9 cellular contexts compared by ENCODE assay signal in the genomic region with DNA sequence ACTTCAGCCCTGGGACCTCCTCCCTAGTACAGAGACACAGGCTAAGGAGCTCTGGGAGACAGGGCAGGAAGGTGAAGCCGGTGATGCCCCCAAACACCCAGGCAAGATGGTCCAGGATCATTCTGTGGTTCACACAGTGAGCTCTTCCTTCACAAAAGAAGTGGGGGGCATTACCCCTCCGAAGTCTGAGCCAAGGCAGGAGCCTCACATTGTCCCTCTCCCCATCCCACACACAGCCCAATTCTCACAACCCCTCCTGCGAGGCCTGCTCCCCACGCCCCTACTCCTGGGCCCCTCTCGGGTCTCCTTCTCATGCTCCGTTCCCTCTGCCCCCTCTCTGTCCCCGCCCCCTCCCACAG. TPM values are rescaled to one million over a fixed set of nuclear protein-coding genes. Genes with fewer than 3 reads are reported as not detected.
DNase-seq lines count a peak whose midpoint lies in the region; ATAC-seq and TF ChIP-seq lines count a peak whose summit lies in the region.
"Had no signal": no experiment of that assay in that cellular context is flagged by ENCODE, and none has a peak within 500 bp of the region (broad histone marks: within the 10 kb centered on the region; RNA-seq: fewer than 3 reads in every experiment).

No MANE protein-coding gene starts in this region.

- no peaks in the 10 kb centered on the region for H3F3A ChIP-seq in SK-N-SH (replicated peaks; ENCODE audit: insufficient read depth)

- H3K4me2 ChIP-seq in SK-N-SH, result peak overlapping the region; percentile 69; the same call in 1 of the 2 replicates
- H3K4me2 ChIP-seq in skeletal muscle satellite cell (ENCODE audit: low read length), result peak overlapping the region; percentile 48

- CTCF ChIA-PET in SK-N-SH (lab: Yijun Ruan, JAX) (interaction anchor here (1.1 to 6.2 kb wide), 8 partner anchors 8 to 137 kb away, joined by 3 to 50 read pairs (median 6); partner anchors contain the start of gene MEF2D), HEK293T (lab: Yijun Ruan, JAX) (interaction anchor here (0.6 to 4.3 kb wide), 8 partner anchors 9 to 138 kb away, joined by 3 to 39 read pairs (median 4); no protein-coding TSS in a partner anchor)

- H3K36me3 ChIP-seq in SK-N-SH (replicated peaks in 1 of 2; ENCODE audit: control insufficient read depth in 1 of 2, insufficient read depth in 2 of 2, low read length in 1 of 2) (peaks cover under 1 to 3% of the 10 kb centered on the region in 2 experiments), gastroesophageal sphincter (peaks cover 0 to 4% of the 10 kb centered on the region in 2 donors), skeletal muscle satellite cell (ENCODE audit: insufficient read depth, low read length) (peaks cover 1% of the 10 kb centered on the region)

- no peaks in the 10 kb centered on the region for H3K9me2 ChIP-seq in SK-N-SH

- H4K20me1 ChIP-seq in SK-N-SH (ENCODE audit: insufficient read depth), result peaks cover 100% of the 10 kb centered on the region

- no peak for TF ChIP-seq EP300 in SK-N-SH (IDR thresholded peaks at IDR 0.05; ENCODE audit: borderline replicate concordance in 1 of 2, low read depth in 1 of 2, low read length in 1 of 2)
- TF ChIP-seq EP300 in gastroesophageal sphincter (IDR thresholded peaks at IDR 0.05), result no peak

- POLR2A ChIA-PET in SK-N-SH (lab: Yijun Ruan, JAX), result interaction anchor here (1.0 kb wide), 1 partner anchor 11 kb away, joined by 3 read pairs; the partner anchor contains the start of gene MEF2D
- POLR2A ChIA-PET in HEK293T (lab: Yijun Ruan, JAX), result interaction anchor here (0.8 to 5.9 kb wide), 4 partner anchors 9 to 32 kb away, joined by 4 to 64 read pairs (median 10); partner anchors contain the start of gene MEF2D

- DNase-seq in SK-N-SH (no peak), HEK293T (ENCODE audit: extremely low spot score) (no peak), ureter (ENCODE audit: low spot score) (no peak)
- no peak for DNase-seq in NK-92 treated with Interleukin-12 subunit alpha and Interleukin-12 subunit beta, amount 100 ng/mL, for 24 hours (lab: John Stamatoyannopoulos, UW)
- DNase-seq in activated CD4-positive, CD25-positive, alpha-beta regulatory T cell treated with anti-CD3 and anti-CD28 coated beads, Interleukin-2, amount 50 U/mL, for 72 hours, result no peak

- H2AFZ ChIP-seq in SK-N-SH (ENCODE audit: low read depth), result no peak overlapping the region; the same call in 1 of the 2 replicates

- peak; percentile 4 for TF ChIP-seq POLR2A in GM18951 (IDR thresholded peaks at IDR 0.05; ENCODE audit: extremely low read depth, insufficient read depth, insufficient read length)
- no peak for TF ChIP-seq POLR2A in gastroesophageal sphincter (IDR thresholded peaks at IDR 0.05)

- H3K4me1 ChIP-seq in SK-N-SH (ENCODE audit: control insufficient read depth in 1 of 2, insufficient read depth in 2 of 2, low read depth in 1 of 2, low read length in 1 of 2) (peaks cover 30 to 65% of the 10 kb centered on the region in 2 experiments; a peak in 3 of 4 replicates), gastroesophageal sphincter (peaks cover 22 to 100% (median 81%) of the 10 kb centered on the region in 3 donors), skeletal muscle satellite cell (ENCODE audit: control insufficient read depth, insufficient read depth, low read length) (peaks cover 55% of the 10 kb centered on the region)

- H3K27me3 ChIP-seq in SK-N-SH (ENCODE audit: insufficient read depth), result no peaks in the 10 kb centered on the region
- no peaks in the 10 kb centered on the region for H3K27me3 ChIP-seq in gastroesophageal sphincter
- no peaks in the 10 kb centered on the region for H3K27me3 ChIP-seq in skeletal muscle satellite cell (ENCODE audit: control insufficient read depth, insufficient read depth, low read length)

- TF ChIP-seq RAD21 in SK-N-SH (IDR thresholded peaks at IDR 0.05; ENCODE audit: low read length), result no peak

- in situ Hi-C loops in GM18951 (cut with MboI; ENCODE audit: low sequenced_read_pairs, unreplicated experiment), result no loop called here

- peaks cover 100% of the 10 kb centered on the region for H3K79me2 ChIP-seq in SK-N-SH (ENCODE audit: insufficient read depth)

- no peak for TF ChIP-seq CTCF in SK-N-SH (IDR thresholded peaks at IDR 0.05)
- TF ChIP-seq CTCF in gastroesophageal sphincter (IDR thresholded peaks at IDR 0.05), result no peak

- H3K9me3 ChIP-seq in SK-N-SH, result no peaks in the 10 kb centered on the region
- no peaks in the 10 kb centered on the region for H3K9me3 ChIP-seq in gastroesophageal sphincter
- H3K9me3 ChIP-seq in skeletal muscle satellite cell (replicated peaks; ENCODE audit: low read length), result no peaks in the 10 kb centered on the region

- H3K27ac ChIP-seq in SK-N-SH (ENCODE audit: low read depth in 2 of 2, low read length in 1 of 2) (peak overlapping the region; percentile 14 to 35; a peak in 2 of 4 replicates), gastroesophageal sphincter (peak overlapping the region; percentile 40 to 100 (median 98))
- H3K27ac ChIP-seq: SK-N-MC had no signal

- no peak overlapping the region for H3K9ac ChIP-seq in SK-N-SH
- peak overlapping the region; percentile 46 for H3K9ac ChIP-seq in skeletal muscle satellite cell (ENCODE audit: low read depth, low read length)

- ATAC-seq in gastroesophageal sphincter, result peak; percentile 5

- 92% methylated on average over 7 of the region's 7 CpGs for WGBS in SK-N-SH (ENCODE audit: low lambda C conversion rate)
- 13 to 17% methylated on average over 3 to 7 of the region's 7 CpGs for WGBS in gastroesophageal sphincter (ENCODE audit: low coverage in 1 of 2), 2 donors

- H3K4me3 ChIP-seq in SK-N-SH (ENCODE audit: low read depth in 2 of 2, low read length in 1 of 2), result 0 out of 4 replicates have a peak overlapping the region, but pooled peaks of 1 of the 2 experiments have one; percentile 1
- peak overlapping the region in 1 of 2 donors; percentile 37 for H3K4me3 ChIP-seq in gastroesophageal sphincter
- H3K4me3 ChIP-seq in skeletal muscle satellite cell (ENCODE audit: low read length), result peak overlapping the region; percentile 44
- H3K4me3 ChIP-seq: SK-N-MC had no signal

TF ChIP-seq in SK-N-SH, 30 proteins besides CTCF, POLR2A, EP300 and RAD21 (continues in another document):
- TF ChIP-seq MEF2A (IDR thresholded peaks at IDR 0.05; ENCODE audit: borderline replicate concordance, low read depth), result no peak
- TF ChIP-seq MXI1 (IDR thresholded peaks at IDR 0.05; ENCODE audit: low read depth, low read length), result no peak
- TF ChIP-seq GABPA (IDR thresholded peaks at IDR 0.05; ENCODE audit: low read depth), result no peak
- TF ChIP-seq YY1 (IDR thresholded peaks at IDR 0.05; ENCODE audit: low read depth), result no peak
- TF ChIP-seq RFX5 (IDR thresholded peaks at IDR 0.05; ENCODE audit: low read length), result no peak
- TF ChIP-seq GATA2 (CRISPR knock-in tag; IDR thresholded peaks at IDR 0.05), result no peak
- no peak for TF ChIP-seq FOXM1 (IDR thresholded peaks at IDR 0.05; ENCODE audit: low read depth)
- TF ChIP-seq, protein P1, sequence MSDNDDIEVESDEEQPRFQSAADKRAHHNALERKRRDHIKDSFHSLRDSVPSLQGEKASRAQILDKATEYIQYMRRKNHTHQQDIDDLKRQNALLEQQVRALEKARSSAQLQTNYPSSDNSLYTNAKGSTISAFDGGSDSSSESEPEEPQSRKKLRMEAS (IDR thresholded peaks at IDR 0.05; ENCODE audit: low read depth), result no peak
- TF ChIP-seq TEAD4 (IDR thresholded peaks at IDR 0.05; ENCODE audit: borderline replicate concordance, insufficient read depth), result no peak
- no peak for TF ChIP-seq ELF1 (IDR thresholded peaks at IDR 0.05)
- TF ChIP-seq, protein P2, sequence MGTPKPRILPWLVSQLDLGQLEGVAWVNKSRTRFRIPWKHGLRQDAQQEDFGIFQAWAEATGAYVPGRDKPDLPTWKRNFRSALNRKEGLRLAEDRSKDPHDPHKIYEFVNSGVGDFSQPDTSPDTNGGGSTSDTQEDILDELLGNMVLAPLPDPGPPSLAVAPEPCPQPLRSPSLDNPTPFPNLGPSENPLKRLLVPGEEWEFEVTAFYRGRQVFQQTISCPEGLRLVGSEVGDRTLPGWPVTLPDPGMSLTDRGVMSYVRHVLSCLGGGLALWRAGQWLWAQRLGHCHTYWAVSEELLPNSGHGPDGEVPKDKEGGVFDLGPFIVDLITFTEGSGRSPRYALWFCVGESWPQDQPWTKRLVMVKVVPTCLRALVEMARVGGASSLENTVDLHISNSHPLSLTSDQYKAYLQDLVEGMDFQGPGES (IDR thresholded peaks at IDR 0.05; ENCODE audit: low read depth, low read length), result no peak

TF ChIP-seq in HEK293T, 16 proteins besides CTCF, POLR2A, EP300 and RAD21:
- TF ChIP-seq FOXK2 (IDR thresholded peaks at IDR 0.05) (no peak), HDGF (IDR thresholded peaks at IDR 0.05; ENCODE audit: borderline replicate concordance) (no peak), PKNOX1 (IDR thresholded peaks at IDR 0.05) (no peak), NFRKB (IDR thresholded peaks at IDR 0.05) (no peak), SUZ12 (IDR thresholded peaks at IDR 0.05) (no peak), ZNF384 (IDR thresholded peaks at IDR 0.05) (no peak), CTBP1 (IDR thresholded peaks at IDR 0.05; ENCODE audit: borderline replicate concordance) (no peak), ELF4 (IDR thresholded peaks at IDR 0.05) (no peak), ARNT (IDR thresholded peaks at IDR 0.05) (no peak), LEF1 (IDR thresholded peaks at IDR 0.05; ENCODE audit: borderline replicate concordance) (no peak), FOXM1 (IDR thresholded peaks at IDR 0.05; ENCODE audit: borderline replicate concordance) (no peak), FOXA1 (IDR thresholded peaks at IDR 0.05) (no peak), BHLHE40 (IDR thresholded peaks at IDR 0.05; ENCODE audit: borderline replicate concordance) (no peak), L3MBTL2 (conservative IDR thresholded peaks at IDR 0.05) (no peak), TARDBP (IDR thresholded peaks at IDR 0.05) (no peak), SP1 (IDR thresholded peaks at IDR 0.05) (no peak)

RNA-seq across cellular contexts. Expression of gene MEF2D, which starts 10.7 kb away (rescaled TPM):
- 14.3 and 16.0 TPM in 2 replicates for polyA plus RNA-seq in SK-N-SH (2012; rRNA removed)
- polyA plus RNA-seq in SK-N-SH (2012; cell fraction: cytosol; rRNA removed), result 10.5 and 12.4 TPM in 2 replicates
- 38.6 and 41.0 TPM in 2 replicates for polyA plus RNA-seq in SK-N-SH (2012; cell fraction: nucleus; rRNA removed)
- total RNA-seq in gastroesophageal sphincter (10 to 100 TPM; 49.0 to 94.3 (median 67.1) TPM), ureter (55.3 TPM)
- 7.9 and 12.0 TPM in 2 replicates for total RNA-seq in skeletal muscle satellite cell (2012; rRNA removed)
